Comparison of ENCODE assay signal across 8 cellular contexts in the genomic region with DNA sequence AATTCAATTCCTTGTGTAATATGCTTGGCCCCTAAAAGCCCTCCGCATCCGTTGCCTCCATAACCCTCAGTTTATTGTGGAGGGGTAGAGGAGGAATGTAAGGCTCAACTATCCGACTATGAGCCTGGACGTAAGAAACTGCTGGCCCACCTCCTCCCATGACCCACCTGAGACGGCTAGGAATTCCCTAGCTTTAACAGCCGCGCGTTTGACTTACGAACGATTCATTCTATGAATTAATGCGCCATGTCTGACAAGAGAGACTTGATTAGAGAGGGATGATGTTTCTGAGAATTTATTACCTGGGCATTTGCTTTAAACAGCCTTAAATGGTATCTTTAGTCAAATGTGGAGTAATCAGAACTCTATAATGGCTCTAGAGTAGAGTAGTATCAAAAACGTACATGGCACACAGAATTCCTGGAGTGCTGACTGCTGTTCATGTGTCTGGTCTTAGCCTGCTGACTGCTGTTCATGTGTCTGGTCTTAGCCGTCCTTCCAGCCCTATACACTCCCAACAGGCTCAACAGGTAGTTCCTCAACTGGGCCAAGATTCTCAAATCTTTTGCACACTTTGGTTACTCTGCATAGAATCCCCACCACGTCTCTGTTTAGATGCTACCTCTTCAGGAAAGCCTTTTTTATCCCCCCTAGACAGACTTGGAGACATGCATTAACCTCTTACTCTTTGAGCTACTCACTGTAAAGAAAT. TPM values are rescaled to one million over a fixed set of nuclear protein-coding genes. Genes with fewer than 3 reads are reported as not detected.
DNase-seq lines count a peak whose midpoint lies in the region; ATAC-seq and TF ChIP-seq lines count a peak whose summit lies in the region.

No MANE protein-coding gene starts in this region.

- peak overlapping the region; percentile 80 for H3K4me2 ChIP-seq in Karpas-422 (ENCODE audit: low read depth, low read length, poor library complexity, severe bottlenecking)

- H3K27me3 Mint-ChIP-seq in CD4-positive, CD25-positive, alpha-beta regulatory T cell, result no peaks in the 10 kb centered on the region

- H3K9me3 Mint-ChIP-seq in CD4-positive, CD25-positive, alpha-beta regulatory T cell, result no peaks in the 10 kb centered on the region

- peaks cover 15 to 39% (median 22%) of the 10 kb centered on the region in 4 donors for H3K4me1 Mint-ChIP-seq in CD4-positive, CD25-positive, alpha-beta regulatory T cell

- TF ChIP-seq CTCF in brain microvascular endothelial cell (IDR thresholded peaks at IDR 0.05; ENCODE audit: low read depth, low read length, missing control alignments), result no peak

- H3K9me3 ChIP-seq in CD4-positive, CD25-positive, alpha-beta regulatory T cell (ENCODE audit: control insufficient read depth in 2 of 2, low read length in 2 of 2), result no peaks in the 10 kb centered on the region
- H3K9me3 ChIP-seq in Karpas-422 (ENCODE audit: low read length) (no peaks in the 10 kb centered on the region), mononuclear cell (ENCODE audit: low read depth, low read length) (no peaks in the 10 kb centered on the region)

- no peak for ATAC-seq in CD4-positive, CD25-positive, alpha-beta regulatory T cell (ENCODE audit: low read depth in 2 of 2)
- no peak for ATAC-seq in GM18858 (IDR thresholded peaks at IDR 0.05; ENCODE audit: unreplicated experiment)

- H3K27ac ChIP-seq in CD4-positive, CD25-positive, alpha-beta regulatory T cell (ENCODE audit: insufficient read depth, low read length, poor library complexity, severe bottlenecking), result no peak overlapping the region
- H3K27ac ChIP-seq in Karpas-422 (ENCODE audit: low read length) (no peak overlapping the region), brain microvascular endothelial cell (peak overlapping the region; percentile 94)

- peak overlapping the region; percentile 89 to 97 (median 91) for H3K4me3 Mint-ChIP-seq in CD4-positive, CD25-positive, alpha-beta regulatory T cell

- no peaks in the 10 kb centered on the region for H4K20me1 ChIP-seq in Karpas-422 (ENCODE audit: insufficient read depth, low read depth, low read length)

- in situ Hi-C loops in brain microvascular endothelial cell (cut with HindIII; ENCODE audit: low pct_ligation_motif_present, low sequenced_read_pairs), result no loop called here

- peak overlapping the region; percentile 81; the same call in 1 of the 2 replicates for H2AFZ ChIP-seq in Karpas-422 (ENCODE audit: low read length)

- no peaks in the 10 kb centered on the region for H3K9me2 ChIP-seq in Karpas-422 (replicated peaks; ENCODE audit: insufficient read depth, low read length)

- no peak for DNase-seq in CD4-positive, CD25-positive, alpha-beta regulatory T cell
- DNase-seq in Karpas-422 (peak; percentile 59), brain microvascular endothelial cell (no peak), NCI-H1105 (lab: John Stamatoyannopoulos, UW) (no peak), HK-2 (ENCODE audit: unreplicated experiment) (no peak)
- DNase-seq in activated effector memory CD4-positive, alpha-beta T cell treated with anti-CD3 and anti-CD28 coated beads, Interleukin-2, amount 50 U/mL, for 16 hours, result no peak

- H3K36me3 ChIP-seq in CD4-positive, CD25-positive, alpha-beta regulatory T cell (ENCODE audit: control insufficient read depth, insufficient read depth, low read length), result no peaks in the 10 kb centered on the region
- H3K36me3 ChIP-seq in Karpas-422 (ENCODE audit: insufficient read depth, low read length) (no peaks in the 10 kb centered on the region), brain microvascular endothelial cell (replicated peaks) (peaks cover 3% of the 10 kb centered on the region)

- H3K36me3 Mint-ChIP-seq in CD4-positive, CD25-positive, alpha-beta regulatory T cell, result no peaks in the 10 kb centered on the region

- H3K27ac Mint-ChIP-seq in CD4-positive, CD25-positive, alpha-beta regulatory T cell, result peak overlapping the region; percentile 75 to 92 (median 89)

- peaks cover 27% of the 10 kb centered on the region for H3K4me1 ChIP-seq in CD4-positive, CD25-positive, alpha-beta regulatory T cell (ENCODE audit: control insufficient read depth, insufficient read depth, low read length, poor library complexity, severe bottlenecking)
- H3K4me1 ChIP-seq in Karpas-422 (ENCODE audit: low read length) (peaks cover 31% of the 10 kb centered on the region), mononuclear cell (ENCODE audit: insufficient read depth, low read length) (peaks cover 32% of the 10 kb centered on the region)

- H3K79me2 ChIP-seq in Karpas-422 (ENCODE audit: low read length), result peaks cover 40% of the 10 kb centered on the region

- peak overlapping the region; percentile 76 for H3K9ac ChIP-seq in Karpas-422 (ENCODE audit: low read length)

- no peaks in the 10 kb centered on the region for H3K27me3 ChIP-seq in CD4-positive, CD25-positive, alpha-beta regulatory T cell (ENCODE audit: control insufficient read depth, insufficient read depth, low read length)
- no peaks in the 10 kb centered on the region for H3K27me3 ChIP-seq in Karpas-422 (ENCODE audit: low read length)
- no peaks in the 10 kb centered on the region for H3K27me3 ChIP-seq in brain microvascular endothelial cell (replicated peaks)
- no peaks in the 10 kb centered on the region for H3K27me3 ChIP-seq in mononuclear cell (ENCODE audit: insufficient read depth, low read length)

- H3K4me3 ChIP-seq in CD4-positive, CD25-positive, alpha-beta regulatory T cell (ENCODE audit: low read depth, low read length), result peak overlapping the region; percentile 79
- H3K4me3 ChIP-seq in Karpas-422 (ENCODE audit: low read length) (peak overlapping the region; percentile 72), brain microvascular endothelial cell (ENCODE audit: low read depth, low read length) (peak overlapping the region; percentile 65), mononuclear cell (ENCODE audit: low read length) (peak overlapping the region; percentile 62)

RNA-seq across cellular contexts. Expression of a gene that starts 0.9 kb away (rescaled TPM):
- 20.7 TPM for total RNA-seq in CD4-positive, CD25-positive, alpha-beta regulatory T cell
- 10 to 100 TPM in 3 of 4 donors, 1 to 10 TPM in 1; 8.0 to 13.6 (median 11.4) TPM for polyA plus RNA-seq in CD4-positive, CD25-positive, alpha-beta regulatory T cell
- 15.2 and 24.4 TPM in 2 replicates for total RNA-seq in Karpas-422 (2014; rRNA removed; shearing (Covaris generic); ENCODE audit: low replicate concordance)
- total RNA-seq in mononuclear cell, result 23.9 TPM

RNA-seq across cellular contexts. Expression of a gene that starts 49.3 kb away (rescaled TPM):
- 21.3 TPM for total RNA-seq in CD4-positive, CD25-positive, alpha-beta regulatory T cell
- polyA plus RNA-seq in CD4-positive, CD25-positive, alpha-beta regulatory T cell, result 10 to 100 TPM; 71.7 to 99.3 (median 79.1) TPM
- total RNA-seq in Karpas-422 (2014; rRNA removed; shearing (Covaris generic); ENCODE audit: low replicate concordance), result 42.8 and 51.3 TPM in 2 replicates
- total RNA-seq in mononuclear cell, result 19.5 TPM
